8 cellular contexts compared by ENCODE assay signal in genomic region chr14:75259946-75260545, GRCh38. TPM values are rescaled to one million over a fixed set of nuclear protein-coding genes. Genes with fewer than 3 reads are reported as not detected.
DNase-seq lines count a peak whose midpoint lies in the region; ATAC-seq and TF ChIP-seq lines count a peak whose summit lies in the region.

No MANE protein-coding gene starts in this region.

- TF ChIP-seq CTCF in mesothelial cell of epicardium (IDR thresholded peaks at IDR 0.05; ENCODE audit: unreplicated experiment) (no peak), upper lobe of right lung (IDR thresholded peaks at IDR 0.05) (no peak), foreskin fibroblast (IDR thresholded peaks at IDR 0.05; ENCODE audit: low read depth, low read length) (no peak)

- H3K4me3 Mint-ChIP-seq in activated naive CD4-positive, alpha-beta T cell treated with anti-CD3 and anti-CD28 coated beads, Interleukin-2, amount 10 ng/mL, durations not matched to agents 7 days and 5 days, result peak overlapping the region; percentile 80
- peak overlapping the region; percentile 75 for H3K4me3 Mint-ChIP-seq in mesothelial cell of epicardium

- CTCF ChIA-PET in activated naive CD4-positive, alpha-beta T cell treated with anti-CD3 and anti-CD28 coated beads, Interleukin-2, amount 10 ng/mL, durations not matched to agents 7 days and 5 days (lab: Charles Lee), result no interaction called here

- H3K4me3 ChIP-seq in upper lobe of right lung (no peak overlapping the region), foreskin fibroblast (ENCODE audit: low read depth in 1 of 2, low read length in 2 of 2) (no peak overlapping the region)

- peaks cover 70% of the 10 kb centered on the region for H3K27me3 Mint-ChIP-seq in activated naive CD4-positive, alpha-beta T cell treated with anti-CD3 and anti-CD28 coated beads, Interleukin-2, amount 10 ng/mL, durations not matched to agents 7 days and 5 days
- H3K27me3 Mint-ChIP-seq in mesothelial cell of epicardium (ENCODE audit: low read depth), result no peaks in the 10 kb centered on the region

- no peaks in the 10 kb centered on the region for H3K9me3 ChIP-seq in upper lobe of right lung

- peaks cover 16% of the 10 kb centered on the region for H3K4me1 ChIP-seq in upper lobe of right lung

- H3K27me3 ChIP-seq in upper lobe of right lung, result no peaks in the 10 kb centered on the region

- ATAC-seq in upper lobe of right lung, result no peak
- ATAC-seq in GM21526 (IDR thresholded peaks at IDR 0.05; ENCODE audit: low FRiP score, unreplicated experiment), result no peak

- H3K27ac ChIP-seq in angular gyrus (ENCODE audit: low read depth, low read length) (peak overlapping the region; percentile 98), upper lobe of right lung (peak overlapping the region; percentile 99)

- intact Hi-C loops in upper lobe of right lung (cut with DNase I), result no loop called here

- no peaks in the 10 kb centered on the region for H3K9me3 Mint-ChIP-seq in activated naive CD4-positive, alpha-beta T cell treated with anti-CD3 and anti-CD28 coated beads, Interleukin-2, amount 10 ng/mL, durations not matched to agents 7 days and 5 days
- H3K9me3 Mint-ChIP-seq in mesothelial cell of epicardium, result no peaks in the 10 kb centered on the region

- DNase-seq in activated naive CD4-positive, alpha-beta T cell treated with anti-CD3 and anti-CD28 coated beads, Interleukin-2, amount 10 ng/mL, durations not matched to agents 7 days and 5 days, result no peak
- no peak for DNase-seq in activated naive CD4-positive, alpha-beta T cell (lab: John Stamatoyannopoulos, UW)
- DNase-seq in mesothelial cell of epicardium (ENCODE audit: low spot score in 2 of 2, unreplicated experiment in 2 of 2), result no peak
- no peak for DNase-seq in upper lobe of right lung
- no peak for DNase-seq in foreskin fibroblast
- no peak for DNase-seq in GDM1 (lab: John Stamatoyannopoulos, UW)

- no peak overlapping the region for H3K27ac Mint-ChIP-seq in activated naive CD4-positive, alpha-beta T cell treated with anti-CD3 and anti-CD28 coated beads, Interleukin-2, amount 10 ng/mL, durations not matched to agents 7 days and 5 days
- peak overlapping the region; percentile 100 for H3K27ac Mint-ChIP-seq in mesothelial cell of epicardium

- peaks cover 22% of the 10 kb centered on the region for H3K4me1 Mint-ChIP-seq in activated naive CD4-positive, alpha-beta T cell treated with anti-CD3 and anti-CD28 coated beads, Interleukin-2, amount 10 ng/mL, durations not matched to agents 7 days and 5 days
- H3K4me1 Mint-ChIP-seq in mesothelial cell of epicardium, result peaks cover 54% of the 10 kb centered on the region

- no peaks in the 10 kb centered on the region for H3K36me3 ChIP-seq in upper lobe of right lung

- no peaks in the 10 kb centered on the region for H3K36me3 Mint-ChIP-seq in activated naive CD4-positive, alpha-beta T cell treated with anti-CD3 and anti-CD28 coated beads, Interleukin-2, amount 10 ng/mL, durations not matched to agents 7 days and 5 days
- no peaks in the 10 kb centered on the region for H3K36me3 Mint-ChIP-seq in mesothelial cell of epicardium

RNA-seq across cellular contexts. Expression of gene FOS, which starts 18.6 kb away (rescaled TPM):
- total RNA-seq in mesothelial cell of epicardium, result 789 to 796 TPM (median 796 TPM) in 3 replicates
- 204 TPM for total RNA-seq in upper lobe of right lung
